Comparison of ENCODE assay signal across 20 cellular contexts in the genomic region with DNA sequence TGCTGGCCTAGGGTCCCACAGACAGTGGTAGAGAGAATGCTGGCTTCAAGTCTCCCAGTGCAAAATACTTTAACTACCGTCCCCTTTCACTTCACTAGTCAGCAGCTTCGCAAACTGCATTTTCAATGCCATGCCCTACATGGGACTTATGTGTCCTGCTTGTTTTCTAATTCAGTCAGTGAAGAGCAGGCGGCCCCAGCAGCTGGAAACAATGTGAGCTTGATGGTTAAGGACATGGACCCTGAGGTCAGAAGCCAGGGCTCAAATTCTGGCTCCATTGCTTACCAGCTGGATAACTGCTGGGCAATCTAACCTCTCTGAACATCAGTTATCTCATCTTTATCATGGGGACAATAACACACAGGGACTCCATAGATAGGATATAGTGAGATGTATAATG. TPM values are rescaled to one million over a fixed set of nuclear protein-coding genes. Genes with fewer than 3 reads are reported as not detected.
DNase-seq lines count a peak whose midpoint lies in the region; ATAC-seq, FAIRE-seq and TF ChIP-seq lines count a peak whose summit lies in the region.
"Had no signal": no experiment of that assay in that cellular context is flagged by ENCODE, and none has a peak within 500 bp of the region (broad histone marks: within the 10 kb centered on the region; RNA-seq: fewer than 3 reads in every experiment).

No MANE protein-coding gene starts in this region.

- H3K4me2 ChIP-seq in neural progenitor cell: no peak overlapping the region

- H3K27ac ChIP-seq in right atrium auricular region (no peak overlapping the region), heart right ventricle (no peak overlapping the region), neural progenitor cell (no peak overlapping the region)

- peaks cover 9% of the 10 kb centered on the region for H3K27me3 Mint-ChIP-seq in activated naive CD8-positive, alpha-beta T cell treated with anti-CD3 and anti-CD28 coated beads, Interleukin-2, amount 10 ng/mL, durations not matched to agents 7 days and 5 days
- peaks cover 10% of the 10 kb centered on the region for H3K27me3 Mint-ChIP-seq in neural progenitor cell (ENCODE audit: insufficient read depth, low read depth)
- H3K27me3 Mint-ChIP-seq: IgD-negative memory B cell had no signal

- peaks cover 0 to 21% of the 10 kb centered on the region in 2 donors for H3K4me1 ChIP-seq in right atrium auricular region
- peaks cover 0 to 41% (median 22%) of the 10 kb centered on the region in 9 donors for H3K4me1 ChIP-seq in heart right ventricle
- H3K4me1 ChIP-seq in neural progenitor cell: peaks cover 21% of the 10 kb centered on the region

- ATAC-seq in heart right ventricle (no peak), HG02852 (IDR thresholded peaks at IDR 0.05; ENCODE audit: unreplicated experiment) (no peak), GM19463 (IDR thresholded peaks at IDR 0.05; ENCODE audit: unreplicated experiment) (no peak)
- no peak for ATAC-seq in activated naive CD8-positive, alpha-beta T cell treated with anti-CD3 and anti-CD28 coated beads, Interleukin-2, amount 10 ng/mL, durations not matched to agents 7 days and 5 days (ENCODE audit: low read depth)
- ATAC-seq: SK-N-SH treated with all-trans-retinoic acid at 6 μM for 48 hours had no signal

- H3K27me3 ChIP-seq in right atrium auricular region (no peaks in the 10 kb centered on the region), heart right ventricle (no peaks in the 10 kb centered on the region), neural progenitor cell (no peaks in the 10 kb centered on the region)

- H3K9ac ChIP-seq in neural progenitor cell: no peak overlapping the region

- TF ChIP-seq CTCF in right atrium auricular region (IDR thresholded peaks at IDR 0.05) (no peak), heart right ventricle (IDR thresholded peaks at IDR 0.05) (no peak), neural progenitor cell (IDR thresholded peaks at IDR 0.05) (no peak)

- H3K9me3 Mint-ChIP-seq in activated naive CD8-positive, alpha-beta T cell treated with anti-CD3 and anti-CD28 coated beads, Interleukin-2, amount 10 ng/mL, durations not matched to agents 7 days and 5 days: no peaks in the 10 kb centered on the region
- H3K9me3 Mint-ChIP-seq in neural progenitor cell: no peaks in the 10 kb centered on the region
- H3K9me3 Mint-ChIP-seq: CD4-positive, CD25-positive, alpha-beta regulatory T cell had no signal

- peak overlapping the region; percentile 31 for H3K27ac Mint-ChIP-seq in activated naive CD8-positive, alpha-beta T cell treated with anti-CD3 and anti-CD28 coated beads, Interleukin-2, amount 10 ng/mL, durations not matched to agents 7 days and 5 days
- peak overlapping the region; percentile 44 for H3K27ac Mint-ChIP-seq in neural progenitor cell

- 87 to 89% methylated on average over 3 of the region's 3 CpGs for WGBS in heart right ventricle, 2 donors

- peak; percentile 35 for FAIRE-seq in GM19239 (lab: Jason Lieb, UNC)
- FAIRE-seq: A204.1, H54 had no signal

- POLR2A ChIA-PET in activated naive CD8-positive, alpha-beta T cell treated with anti-CD3 and anti-CD28 coated beads, Interleukin-2, amount 10 ng/mL, durations not matched to agents 7 days and 5 days (lab: Charles Lee): no interaction called here

- H3K79me2 ChIP-seq in neural progenitor cell (ENCODE audit: low read depth): no peaks in the 10 kb centered on the region

- H2AFZ ChIP-seq in neural progenitor cell (replicated peaks): no peak overlapping the region

- peak; percentile 49 for DNase-seq in right atrium auricular region (ENCODE audit: low spot score)
- no peak for DNase-seq in heart right ventricle
- DNase-seq in GM19239 (ENCODE audit: insufficient read length, low spot score): no peak
- no peak for DNase-seq in activated naive CD8-positive, alpha-beta T cell treated with anti-CD3 and anti-CD28 coated beads, Interleukin-2, amount 10 ng/mL, durations not matched to agents 7 days and 5 days
- DNase-seq in neural progenitor cell (ENCODE audit: low spot score): no peak
- no peak for DNase-seq in activated CD4-positive, alpha-beta T cell treated with anti-CD3 and anti-CD28 coated beads, Interleukin-2, amount 50 U/mL, for 48 hours
- DNase-seq: CD4-positive, CD25-positive, alpha-beta regulatory T cell; GF-D8; Kasumi-1; NCI-H1694; NCI-H2081; NCI-H2171; NCI-H345; NCI-H526 had no signal

- no peaks in the 10 kb centered on the region for H4K20me1 ChIP-seq in neural progenitor cell (ENCODE audit: low read depth)

- no peaks in the 10 kb centered on the region for H3K36me3 ChIP-seq in right atrium auricular region
- no peaks in the 10 kb centered on the region for H3K36me3 ChIP-seq in heart right ventricle
- H3K36me3 ChIP-seq in neural progenitor cell: no peaks in the 10 kb centered on the region

- peaks cover 1% of the 10 kb centered on the region for H3K36me3 Mint-ChIP-seq in activated naive CD8-positive, alpha-beta T cell treated with anti-CD3 and anti-CD28 coated beads, Interleukin-2, amount 10 ng/mL, durations not matched to agents 7 days and 5 days
- H3K36me3 Mint-ChIP-seq in neural progenitor cell: no peaks in the 10 kb centered on the region
- H3K36me3 Mint-ChIP-seq: CD4-positive, CD25-positive, alpha-beta regulatory T cell had no signal

- peaks cover 16% of the 10 kb centered on the region for H3F3A ChIP-seq in neural progenitor cell (ENCODE audit: low read depth)

- intact Hi-C loops in heart right ventricle (cut with DNase I): no loop called here

- H3K9me3 ChIP-seq in right atrium auricular region (no peaks in the 10 kb centered on the region), heart right ventricle (no peaks in the 10 kb centered on the region), neural progenitor cell (ENCODE audit: low read depth) (no peaks in the 10 kb centered on the region)

- H3K4me1 Mint-ChIP-seq in activated naive CD8-positive, alpha-beta T cell treated with anti-CD3 and anti-CD28 coated beads, Interleukin-2, amount 10 ng/mL, durations not matched to agents 7 days and 5 days: peaks cover 19% of the 10 kb centered on the region
- H3K4me1 Mint-ChIP-seq in neural progenitor cell: peaks cover 56% of the 10 kb centered on the region

- no peak overlapping the region for H3K4me3 Mint-ChIP-seq in activated naive CD8-positive, alpha-beta T cell treated with anti-CD3 and anti-CD28 coated beads, Interleukin-2, amount 10 ng/mL, durations not matched to agents 7 days and 5 days
- no peak overlapping the region for H3K4me3 Mint-ChIP-seq in neural progenitor cell

- no peak overlapping the region for H3K4me3 ChIP-seq in right atrium auricular region
- no peak overlapping the region for H3K4me3 ChIP-seq in heart right ventricle
- H3K4me3 ChIP-seq in neural progenitor cell: no peak overlapping the region

RNA-seq across cellular contexts. Expression of a gene that starts 58.4 kb away (rescaled TPM):
- total RNA-seq in right atrium auricular region (1 to 10 TPM; 1.1 to 1.9 TPM), heart right ventricle (under 1 TPM in 9 of 10 donors, not detected in 1; 0.15 to 0.88 (median 0.40) TPM), neural progenitor cell (ENCODE audit: low replicate concordance) (2.2 and 4.6 TPM in 2 replicates)
- under 1 TPM; 0.09 to 0.66 TPM for polyA plus RNA-seq in heart right ventricle
- total RNA-seq in activated naive CD8-positive, alpha-beta T cell treated with anti-CD3 and anti-CD28 coated beads, Interleukin-2, amount 10 ng/mL, durations not matched to agents 7 days and 5 days: under 1 TPM; 0.47 to 0.79 TPM
- total RNA-seq: CD4-positive, CD25-positive, alpha-beta regulatory T cell had no signal
- polyA plus RNA-seq: CD4-positive, CD25-positive, alpha-beta regulatory T cell; IgD-negative memory B cell had no signal
